Comparison of ENCODE assay signal across 1 cellular context in the genomic region with DNA sequence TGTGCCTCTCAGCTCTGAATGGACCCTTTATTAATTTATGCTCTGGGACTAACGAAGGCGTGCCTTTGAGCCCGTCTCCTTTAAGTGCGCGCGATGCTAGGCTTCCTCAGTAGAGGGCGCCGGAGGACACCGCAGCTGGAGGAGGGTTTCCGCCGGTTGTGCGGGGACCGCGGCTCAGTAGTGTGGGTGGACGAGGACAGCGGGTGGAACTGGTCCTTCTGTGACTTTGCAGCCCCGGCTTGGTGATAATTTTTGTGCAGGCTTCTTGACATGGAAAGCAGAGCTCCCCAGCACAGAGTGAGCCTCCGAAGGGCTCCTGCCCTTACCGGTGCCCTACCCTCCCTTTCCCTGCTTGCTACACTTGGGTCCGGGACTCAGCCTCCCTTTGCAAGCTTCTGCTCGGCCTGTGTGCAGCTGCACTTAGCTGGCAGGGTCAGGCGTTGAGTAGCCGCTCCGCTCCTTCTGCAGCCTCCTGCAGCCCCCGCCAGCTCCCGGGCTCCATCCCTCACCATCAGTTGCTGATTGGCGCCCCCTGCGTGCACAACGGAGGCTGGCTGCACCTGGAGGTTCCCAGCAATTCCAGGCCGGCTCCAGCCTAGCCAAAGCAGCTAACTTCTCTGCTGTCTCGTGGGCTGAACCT.
TF ChIP-seq lines count a peak whose summit lies in the region.

No MANE protein-coding gene starts in this region.

TF ChIP-seq in HCT116, 20 proteins besides CTCF, POLR2A, EP300 and RAD21 (continued from another document):
- TF ChIP-seq CBX3 (IDR thresholded peaks at IDR 0.05; ENCODE audit: low read depth) = no peak
- TF ChIP-seq, protein P1, sequence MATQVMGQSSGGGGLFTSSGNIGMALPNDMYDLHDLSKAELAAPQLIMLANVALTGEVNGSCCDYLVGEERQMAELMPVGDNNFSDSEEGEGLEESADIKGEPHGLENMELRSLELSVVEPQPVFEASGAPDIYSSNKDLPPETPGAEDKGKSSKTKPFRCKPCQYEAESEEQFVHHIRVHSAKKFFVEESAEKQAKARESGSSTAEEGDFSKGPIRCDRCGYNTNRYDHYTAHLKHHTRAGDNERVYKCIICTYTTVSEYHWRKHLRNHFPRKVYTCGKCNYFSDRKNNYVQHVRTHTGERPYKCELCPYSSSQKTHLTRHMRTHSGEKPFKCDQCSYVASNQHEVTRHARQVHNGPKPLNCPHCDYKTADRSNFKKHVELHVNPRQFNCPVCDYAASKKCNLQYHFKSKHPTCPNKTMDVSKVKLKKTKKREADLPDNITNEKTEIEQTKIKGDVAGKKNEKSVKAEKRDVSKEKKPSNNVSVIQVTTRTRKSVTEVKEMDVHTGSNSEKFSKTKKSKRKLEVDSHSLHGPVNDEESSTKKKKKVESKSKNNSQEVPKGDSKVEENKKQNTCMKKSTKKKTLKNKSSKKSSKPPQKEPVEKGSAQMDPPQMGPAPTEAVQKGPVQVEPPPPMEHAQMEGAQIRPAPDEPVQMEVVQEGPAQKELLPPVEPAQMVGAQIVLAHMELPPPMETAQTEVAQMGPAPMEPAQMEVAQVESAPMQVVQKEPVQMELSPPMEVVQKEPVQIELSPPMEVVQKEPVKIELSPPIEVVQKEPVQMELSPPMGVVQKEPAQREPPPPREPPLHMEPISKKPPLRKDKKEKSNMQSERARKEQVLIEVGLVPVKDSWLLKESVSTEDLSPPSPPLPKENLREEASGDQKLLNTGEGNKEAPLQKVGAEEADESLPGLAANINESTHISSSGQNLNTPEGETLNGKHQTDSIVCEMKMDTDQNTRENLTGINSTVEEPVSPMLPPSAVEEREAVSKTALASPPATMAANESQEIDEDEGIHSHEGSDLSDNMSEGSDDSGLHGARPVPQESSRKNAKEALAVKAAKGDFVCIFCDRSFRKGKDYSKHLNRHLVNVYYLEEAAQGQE (IDR thresholded peaks at IDR 0.05; ENCODE audit: low read depth) = no peak
